15 cellular contexts compared by ENCODE assay signal in genomic region chr15:70016511-70016994, GRCh38.
A peak's percentile ranks its signal among the peaks of the same experiment; 100 is the strongest.
DNase-seq lines count a peak whose midpoint lies in the region; ATAC-seq and TF ChIP-seq lines count a peak whose summit lies in the region.
"Had no signal": no experiment of that assay in that cellular context is flagged by ENCODE, and none has a peak within 500 bp of the region (broad histone marks: within the 10 kb centered on the region; RNA-seq: fewer than 3 reads in every experiment).

No MANE protein-coding gene starts in this region.

- peak overlapping the region; percentile 15 for H3K4me3 Mint-ChIP-seq in activated naive CD8-positive, alpha-beta T cell treated with anti-CD3 and anti-CD28 coated beads, Interleukin-2, amount 10 ng/mL, durations not matched to agents 7 days and 5 days
- no peak overlapping the region for H3K4me3 Mint-ChIP-seq in activated naive CD8-positive, alpha-beta T cell treated with anti-CD3 and anti-CD28 coated beads for 36 hours
- H3K4me3 Mint-ChIP-seq in activated T-cell treated with anti-CD3 and anti-CD28 coated beads, Interleukin-2, amount 50 U/mL, for 24 hours = no peak overlapping the region

- peak overlapping the region; percentile 51 for H3K4me3 ChIP-seq in OCI-LY3 (ENCODE audit: low read length)
- no peak overlapping the region for H3K4me3 ChIP-seq in adrenal gland
- H3K4me3 ChIP-seq: psoas muscle had no signal

- H3K36me3 Mint-ChIP-seq in activated naive CD8-positive, alpha-beta T cell treated with anti-CD3 and anti-CD28 coated beads, Interleukin-2, amount 10 ng/mL, durations not matched to agents 7 days and 5 days = no peaks in the 10 kb centered on the region
- H3K36me3 Mint-ChIP-seq in activated naive CD8-positive, alpha-beta T cell treated with anti-CD3 and anti-CD28 coated beads for 36 hours = peaks cover 1% of the 10 kb centered on the region
- H3K36me3 Mint-ChIP-seq in activated T-cell treated with anti-CD3 and anti-CD28 coated beads, Interleukin-2, amount 50 U/mL, for 24 hours (ENCODE audit: low read depth) = no peaks in the 10 kb centered on the region

- H3K36me3 ChIP-seq in OCI-LY3 (replicated peaks; ENCODE audit: low read depth, low read length) = peaks cover 5% of the 10 kb centered on the region
- no peaks in the 10 kb centered on the region for H3K36me3 ChIP-seq in adrenal gland (replicated peaks in 1 of 2)

- TF ChIP-seq CTCF in OCI-LY3 (IDR thresholded peaks at IDR 0.05; ENCODE audit: low read depth, low read length) = no peak
- TF ChIP-seq CTCF in adrenal gland (IDR thresholded peaks at IDR 0.05) = no peak

- intact Hi-C loops in adrenal gland (cut with DNase I) = no loop called here

- no peaks in the 10 kb centered on the region; the same call in 1 of the 2 replicates for H3K9me3 ChIP-seq in OCI-LY3 (ENCODE audit: insufficient read depth, low read length)
- H3K9me3 ChIP-seq in adrenal gland (replicated peaks in 1 of 3) = no peaks in the 10 kb centered on the region
- H3K9me3 ChIP-seq: psoas muscle had no signal

- 43 to 60% (median 58%) methylated on average over 6 of the region's 6 CpGs for WGBS in adrenal gland, 4 donors

- H3K9me3 Mint-ChIP-seq in activated naive CD8-positive, alpha-beta T cell treated with anti-CD3 and anti-CD28 coated beads, Interleukin-2, amount 10 ng/mL, durations not matched to agents 7 days and 5 days = peaks cover 3% of the 10 kb centered on the region
- no peaks in the 10 kb centered on the region for H3K9me3 Mint-ChIP-seq in activated naive CD8-positive, alpha-beta T cell treated with anti-CD3 and anti-CD28 coated beads for 36 hours
- H3K9me3 Mint-ChIP-seq in activated T-cell treated with anti-CD3 and anti-CD28 coated beads, Interleukin-2, amount 50 U/mL, for 24 hours = no peaks in the 10 kb centered on the region

- DNase-seq in activated naive CD8-positive, alpha-beta T cell treated with anti-CD3 and anti-CD28 coated beads, Interleukin-2, amount 10 ng/mL, durations not matched to agents 7 days and 5 days = no peak
- DNase-seq in activated naive CD8-positive, alpha-beta T cell treated with anti-CD3 and anti-CD28 coated beads for 36 hours = no peak
- DNase-seq in NCI-H1417 treated with DMSO at 0.1 percent for 48 hours (lab: John Stamatoyannopoulos, UW) (no peak), CD1c-positive myeloid dendritic cell (ENCODE audit: extremely low spot score) (no peak), adrenal gland (no peak)
- DNase-seq in activated T-cell treated with anti-CD3 and anti-CD28 coated beads, Interleukin-2, amount 50 U/mL, for 24 hours = no peak
- DNase-seq: ACHN; activated CD8-positive, alpha-beta memory T cell treated with anti-CD3 and anti-CD28 coated beads, Interleukin-2, amount 50 U/mL, for 48 hours; head of caudate nucleus; NCI-H2081 treated with DMSO at 0.1 percent for 48 hours; psoas muscle had no signal

- no peak overlapping the region for H2AFZ ChIP-seq in OCI-LY3 (ENCODE audit: low read depth, low read length)

- peaks cover 29% of the 10 kb centered on the region for H3K27me3 Mint-ChIP-seq in activated naive CD8-positive, alpha-beta T cell treated with anti-CD3 and anti-CD28 coated beads, Interleukin-2, amount 10 ng/mL, durations not matched to agents 7 days and 5 days
- peaks cover 21% of the 10 kb centered on the region for H3K27me3 Mint-ChIP-seq in activated naive CD8-positive, alpha-beta T cell treated with anti-CD3 and anti-CD28 coated beads for 36 hours
- peaks cover 19% of the 10 kb centered on the region for H3K27me3 Mint-ChIP-seq in activated T-cell treated with anti-CD3 and anti-CD28 coated beads, Interleukin-2, amount 50 U/mL, for 24 hours

- no peak overlapping the region for H3K27ac Mint-ChIP-seq in activated naive CD8-positive, alpha-beta T cell treated with anti-CD3 and anti-CD28 coated beads, Interleukin-2, amount 10 ng/mL, durations not matched to agents 7 days and 5 days
- H3K27ac Mint-ChIP-seq in activated naive CD8-positive, alpha-beta T cell treated with anti-CD3 and anti-CD28 coated beads for 36 hours = no peak overlapping the region
- H3K27ac Mint-ChIP-seq in activated T-cell treated with anti-CD3 and anti-CD28 coated beads, Interleukin-2, amount 50 U/mL, for 24 hours = no peak overlapping the region

- peak; percentile 42 for ATAC-seq in activated naive CD8-positive, alpha-beta T cell treated with anti-CD3 and anti-CD28 coated beads, Interleukin-2, amount 10 ng/mL, durations not matched to agents 7 days and 5 days (ENCODE audit: low read depth)
- ATAC-seq in GM21529 (IDR thresholded peaks at IDR 0.05; ENCODE audit: unreplicated experiment) = peak; percentile 32
- ATAC-seq: psoas muscle had no signal

- POLR2A ChIA-PET in activated naive CD8-positive, alpha-beta T cell treated with anti-CD3 and anti-CD28 coated beads, Interleukin-2, amount 10 ng/mL, durations not matched to agents 7 days and 5 days (lab: Charles Lee) = no interaction called here

- peak overlapping the region; percentile 83 for H3K4me2 ChIP-seq in OCI-LY3 (ENCODE audit: low read length)

- H3K27me3 ChIP-seq in OCI-LY3 (ENCODE audit: low read depth, low read length) (peaks cover 12% of the 10 kb centered on the region), adrenal gland (no peaks in the 10 kb centered on the region)

- H3K4me1 Mint-ChIP-seq in activated naive CD8-positive, alpha-beta T cell treated with anti-CD3 and anti-CD28 coated beads, Interleukin-2, amount 10 ng/mL, durations not matched to agents 7 days and 5 days = peaks cover 15% of the 10 kb centered on the region
- H3K4me1 Mint-ChIP-seq in activated naive CD8-positive, alpha-beta T cell treated with anti-CD3 and anti-CD28 coated beads for 36 hours = peaks cover 12% of the 10 kb centered on the region
- peaks cover 10% of the 10 kb centered on the region for H3K4me1 Mint-ChIP-seq in activated T-cell treated with anti-CD3 and anti-CD28 coated beads, Interleukin-2, amount 50 U/mL, for 24 hours (ENCODE audit: low read depth)

- no peak for TF ChIP-seq POLR2A in adrenal gland (IDR thresholded peaks at IDR 0.05)

- H3K79me2 ChIP-seq in OCI-LY3 (ENCODE audit: low read length) = no peaks in the 10 kb centered on the region

- no peaks in the 10 kb centered on the region for H4K20me1 ChIP-seq in OCI-LY3 (ENCODE audit: insufficient read depth, low read length)

- H3K27ac ChIP-seq in OCI-LY3 (ENCODE audit: low read length) (peak overlapping the region; percentile 87), adrenal gland (no peak overlapping the region)
- H3K27ac ChIP-seq: epithelial cell of prostate, psoas muscle, VCaP had no signal

- H3K9ac ChIP-seq in OCI-LY3 (ENCODE audit: low read length) = peak overlapping the region; percentile 74

- H3K4me1 ChIP-seq in OCI-LY3 (ENCODE audit: low read length) = peaks cover 75% of the 10 kb centered on the region
- H3K4me1 ChIP-seq in adrenal gland (replicated peaks in 1 of 2) = no peaks in the 10 kb centered on the region
- H3K4me1 ChIP-seq: psoas muscle had no signal
